Comparison of ENCODE assay signal across 8 cellular contexts in genomic region chr16:85612191-85612800, GRCh38. TPM values are rescaled to one million over a fixed set of nuclear protein-coding genes. Genes with fewer than 3 reads are reported as not detected.
DNase-seq lines count a peak whose midpoint lies in the region; ATAC-seq and TF ChIP-seq lines count a peak whose summit lies in the region.

No MANE protein-coding gene starts in this region.

- no peaks in the 10 kb centered on the region for H4K20me1 ChIP-seq in fibroblast of lung (ENCODE audit: control insufficient read depth, extremely low read depth, insufficient read depth, low read length)

- intact Hi-C loops in natural killer cell (cut with micrococcal nuclease), result loop anchor here (10.0 kb wide), 1 partner anchor 307 kb away; no protein-coding TSS in a partner anchor

- peak overlapping the region; percentile 42 to 69 (median 61) for H3K4me3 ChIP-seq in fibroblast of lung (replicated peaks in 1 of 4; ENCODE audit: control extremely low read depth in 1 of 4, insufficient read depth in 1 of 4, low read depth in 3 of 4, low read length in 4 of 4)

- H3K4me2 ChIP-seq in fibroblast of lung (ENCODE audit: extremely low read depth, insufficient read depth, low read length), result peak overlapping the region; percentile 78

- H3K27ac ChIP-seq in fibroblast of lung (ENCODE audit: insufficient read depth, low read length), result peak overlapping the region; percentile 91

- H3K4me1 ChIP-seq in fibroblast of lung (ENCODE audit: control insufficient read depth, extremely low read depth, insufficient read depth, low read length), result peaks cover 27% of the 10 kb centered on the region

- H3K9me3 Mint-ChIP-seq in natural killer cell, result no peaks in the 10 kb centered on the region

- no peaks in the 10 kb centered on the region for H3K9me3 ChIP-seq in fibroblast of lung (ENCODE audit: control insufficient read depth, insufficient read depth, low read depth, low read length)

- ATAC-seq in natural killer cell (no peak), GM18861 (IDR thresholded peaks at IDR 0.05; ENCODE audit: unreplicated experiment) (no peak), GM21619 (IDR thresholded peaks at IDR 0.05; ENCODE audit: unreplicated experiment) (no peak)

- peak overlapping the region; percentile 50 for H3K9ac ChIP-seq in fibroblast of lung (ENCODE audit: insufficient read depth, low read length)

- no peaks in the 10 kb centered on the region for H3K27me3 ChIP-seq in fibroblast of lung (ENCODE audit: control insufficient read depth, insufficient read depth, low read length)

- peak overlapping the region in 1 of 2 donors; percentile 63 for H3K27ac Mint-ChIP-seq in natural killer cell

- no peaks in the 10 kb centered on the region for H3K27me3 Mint-ChIP-seq in natural killer cell (ENCODE audit: low read depth in 2 of 2)

- H3K4me3 Mint-ChIP-seq in natural killer cell, result peak overlapping the region; percentile 59

- DNase-seq in 8988T (peak; percentile 99), GDM1 (lab: John Stamatoyannopoulos, UW) (peak; percentile 18), NCI-H2107 treated with DMSO at 0.1 percent for 48 hours (lab: John Stamatoyannopoulos, UW; ENCODE audit: unreplicated experiment) (peak; percentile 77), fibroblast of lung (ENCODE audit: low read depth in 2 of 2) (peak; percentile 85 to 95), natural killer cell (no peak)
- peak; percentile 43 to 65 for DNase-seq in activated CD4-positive, alpha-beta T cell treated with anti-CD3 and anti-CD28 coated beads, Interleukin-2, amount 50 U/mL, for 48 hours

- no peaks in the 10 kb centered on the region for H3K79me2 ChIP-seq in fibroblast of lung (ENCODE audit: control insufficient read depth, insufficient read depth, low read length)

- H2AFZ ChIP-seq in fibroblast of lung (ENCODE audit: low read length), result no peak overlapping the region

- TF ChIP-seq CTCF in fibroblast of lung (conservative IDR thresholded peaks at IDR 0.05 in 1 of 2, IDR thresholded peaks at IDR 0.05 in 1 of 2; ENCODE audit: low read depth in 1 of 2, low read length in 2 of 2), result no peak
- TF ChIP-seq CTCF in natural killer cell (IDR thresholded peaks at IDR 0.05), result no peak

- H3K4me1 Mint-ChIP-seq in natural killer cell, result peaks cover 36 to 75% of the 10 kb centered on the region in 2 donors

- no peaks in the 10 kb centered on the region for H3K36me3 ChIP-seq in fibroblast of lung (ENCODE audit: control insufficient read depth, insufficient read depth, low read length)

- no peaks in the 10 kb centered on the region for H3K36me3 Mint-ChIP-seq in natural killer cell

RNA-seq across cellular contexts. Expression of gene GSE1, which starts 0.8 kb away (rescaled TPM):
- 31.1 and 35.7 TPM in 2 replicates for total RNA-seq in fibroblast of lung
- 11.0 and 13.0 TPM in 2 replicates for polyA plus RNA-seq in fibroblast of lung
- polyA plus RNA-seq in fibroblast of lung (2012), result 17.9 and 19.8 TPM in 2 replicates
- polyA minus RNA-seq in fibroblast of lung (ENCODE audit: low replicate concordance), result 16.8 and 21.8 TPM in 2 replicates
- total RNA-seq in natural killer cell, result 100 to 1,000 TPM; 232 to 277 (median 233) TPM
